In the genomic region with DNA sequence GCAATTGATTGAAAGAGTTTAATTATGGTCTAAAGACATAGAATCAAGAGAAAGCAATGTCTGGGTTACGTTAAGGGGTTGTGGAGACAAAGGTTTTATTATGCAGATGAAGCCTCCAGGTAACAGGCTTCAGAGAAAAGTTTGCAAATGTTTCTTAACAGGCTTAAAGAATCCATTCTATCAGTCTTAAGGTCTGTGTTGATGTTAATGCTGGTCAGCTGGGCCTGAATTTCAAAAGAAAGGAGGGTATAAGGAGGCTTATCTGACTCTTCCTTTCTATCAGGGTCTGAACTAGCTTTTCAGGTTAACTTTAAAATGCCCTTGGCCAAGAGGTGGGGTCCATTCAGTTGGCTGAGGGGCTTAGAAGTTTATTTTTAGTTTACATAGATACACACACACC, we compare ENCODE assay signal across 18 cellular contexts.
DNase-seq lines count a peak whose midpoint lies in the region.
"Had no signal": no experiment of that assay in that cellular context is flagged by ENCODE, and none has a peak within 500 bp of the region (broad histone marks: within the 10 kb centered on the region; RNA-seq: fewer than 3 reads in every experiment).

No MANE protein-coding gene starts in this region.

- H3K9ac ChIP-seq in HUES48 (ENCODE audit: low read depth, low read length) (no peak overlapping the region), SK-N-MC (ENCODE audit: insufficient read length) (no peak overlapping the region), mesendoderm (ENCODE audit: low read length) (no peak overlapping the region)
- H3K9ac ChIP-seq: BLaER1 treated with 17β-estradiol and CSF1 and Interleukin-3, amounts not matched to agents 10 nM and 100 nM had no signal

- peak overlapping the region; percentile 39; the same call in 1 of the 2 replicates for H3K4me3 ChIP-seq in HUES48 (ENCODE audit: low read depth, low read length)
- H3K4me3 ChIP-seq in SK-N-MC: peak overlapping the region; percentile 9; the same call in 1 of the 2 replicates
- no peak overlapping the region for H3K4me3 ChIP-seq in iPS DF 6.9 (ENCODE audit: low read length)
- H3K4me3 ChIP-seq in mesendoderm (ENCODE audit: low read length): no peak overlapping the region
- H3K4me3 ChIP-seq: BLaER1 treated with 17β-estradiol and CSF1 and Interleukin-3, amounts not matched to agents 10 nM and 100 nM; HAP-1; K562 had no signal

- no peak overlapping the region for H2AK5ac ChIP-seq in mesendoderm (ENCODE audit: low read length)

- no peak overlapping the region for H2BK15ac ChIP-seq in mesendoderm (replicated peaks; ENCODE audit: low read depth)

- DNase-seq in ELF-1 (ENCODE audit: low read depth, low spot score) (peak; percentile 13), SK-N-MC (ENCODE audit: low read depth, low spot score) (no peak), iPS DF 6.9 (ENCODE audit: low read depth, low spot score) (no peak), DMS79 treated with DMSO at 0.1 percent for 48 hours (lab: John Stamatoyannopoulos, UW) (no peak), mesendoderm (no peak), DMS 273 treated with DMSO at 0.1 percent for 48 hours (lab: John Stamatoyannopoulos, UW) (no peak), NCI-H774 (lab: John Stamatoyannopoulos, UW) (no peak)
- DNase-seq: 8988T; CD4-positive, CD25-positive, alpha-beta regulatory T cell; CD8-positive, alpha-beta memory T cell; COR-L47; GF-D8; GOT3; IMR-90 had no signal

- H3K27ac ChIP-seq in HUES48 (ENCODE audit: low read depth, low read length) (peak overlapping the region; percentile 79), SK-N-MC (peak overlapping the region; percentile 91), iPS DF 6.9 (ENCODE audit: low read length) (peak overlapping the region; percentile 86), mesendoderm (ENCODE audit: low read depth, low read length) (no peak overlapping the region)
- H3K27ac ChIP-seq: BLaER1 treated with 17β-estradiol and CSF1 and Interleukin-3, amounts not matched to agents 10 nM and 100 nM had no signal

- H3K27me3 ChIP-seq in HUES48 (ENCODE audit: control insufficient read depth, insufficient read depth, low read length) (no peaks in the 10 kb centered on the region), iPS DF 6.9 (ENCODE audit: control insufficient read depth, insufficient read depth, low read length) (no peaks in the 10 kb centered on the region), mesendoderm (ENCODE audit: insufficient read depth, low read length, poor library complexity) (no peaks in the 10 kb centered on the region)
- H3K27me3 ChIP-seq: BLaER1 treated with 17β-estradiol and CSF1 and Interleukin-3, amounts not matched to agents 10 nM and 100 nM had no signal

- no CpG with 5 or more reads among the region's 1 CpG for WGBS in iPS DF 6.9 (ENCODE audit: insufficient coverage, insufficient read length)
- WGBS in mesendoderm (ENCODE audit: extremely low coverage, insufficient coverage, low lambda C conversion rate): 100% methylated on average over 1 of the region's 1 CpG

- no peak overlapping the region for H4K5ac ChIP-seq in mesendoderm (ENCODE audit: low read length)

- no peaks in the 10 kb centered on the region for H3K79me2 ChIP-seq in mesendoderm (ENCODE audit: control insufficient read depth, insufficient read depth, low read length)

- H2BK120ac ChIP-seq in mesendoderm (ENCODE audit: low read depth, low read length): no peak overlapping the region

- H4K8ac ChIP-seq in mesendoderm (ENCODE audit: low read depth, low read length): no peak overlapping the region

- H3K4me1 ChIP-seq in HUES48 (ENCODE audit: control insufficient read depth, insufficient read depth, low read length) (peaks cover 26% of the 10 kb centered on the region), iPS DF 6.9 (ENCODE audit: control insufficient read depth, insufficient read depth, low read length) (peaks cover 5% of the 10 kb centered on the region; the same call in 1 of the 2 replicates), mesendoderm (ENCODE audit: control insufficient read depth, low read depth, low read length) (peaks cover 5% of the 10 kb centered on the region)
- H3K4me1 ChIP-seq: HAP-1 had no signal

- H3K56ac ChIP-seq in mesendoderm (ENCODE audit: low read length): no peak overlapping the region

- H3K79me1 ChIP-seq in mesendoderm (ENCODE audit: low read length): no peaks in the 10 kb centered on the region

- no peaks in the 10 kb centered on the region for H3K9me3 ChIP-seq in HUES48 (ENCODE audit: control insufficient read depth, insufficient read depth, low read length)
- H3K9me3 ChIP-seq in SK-N-MC (ENCODE audit: low read depth, low read length): no peaks in the 10 kb centered on the region
- no peaks in the 10 kb centered on the region for H3K9me3 ChIP-seq in iPS DF 6.9 (ENCODE audit: control insufficient read depth, insufficient read depth, low read length)
- H3K9me3 ChIP-seq: HAP-1 had no signal

- H3K4ac ChIP-seq in mesendoderm (ENCODE audit: low read depth, low read length): no peak overlapping the region

- H3K36me3 ChIP-seq in HUES48 (ENCODE audit: control insufficient read depth, insufficient read depth, low read length): no peaks in the 10 kb centered on the region
- H3K36me3 ChIP-seq in SK-N-MC (ENCODE audit: insufficient read depth, low read length): no peaks in the 10 kb centered on the region
- H3K36me3 ChIP-seq in iPS DF 6.9 (ENCODE audit: control insufficient read depth, insufficient read depth, low read length): no peaks in the 10 kb centered on the region
- H3K36me3 ChIP-seq in mesendoderm (ENCODE audit: control insufficient read depth, insufficient read depth, low read length): no peaks in the 10 kb centered on the region
- H3K36me3 ChIP-seq: BLaER1 treated with 17β-estradiol and CSF1 and Interleukin-3, amounts not matched to agents 10 nM and 100 nM; HAP-1 had no signal

- no peak overlapping the region for H3K18ac ChIP-seq in mesendoderm (ENCODE audit: low read length)

- no peak overlapping the region for H2BK5ac ChIP-seq in mesendoderm (ENCODE audit: low read length)

- no peak overlapping the region for H3K23ac ChIP-seq in mesendoderm (ENCODE audit: low read length)

- no peak overlapping the region for H3K4me2 ChIP-seq in mesendoderm (ENCODE audit: low read length)
- H3K4me2 ChIP-seq: BLaER1 treated with 17β-estradiol and CSF1 and Interleukin-3, amounts not matched to agents 10 nM and 100 nM had no signal

Comparison
In these comparisons a context has a peak if more than half of its experiments do, and no peak if none do; other contexts are left out.
1. H3K4me3 ChIP-seq: peak in HUES48 (single experiment) and SK-N-MC (single experiment); none in iPS DF 6.9 (single experiment) and mesendoderm (single experiment).